Comparison of ENCODE assay signal across 15 cellular contexts in the genomic region with DNA sequence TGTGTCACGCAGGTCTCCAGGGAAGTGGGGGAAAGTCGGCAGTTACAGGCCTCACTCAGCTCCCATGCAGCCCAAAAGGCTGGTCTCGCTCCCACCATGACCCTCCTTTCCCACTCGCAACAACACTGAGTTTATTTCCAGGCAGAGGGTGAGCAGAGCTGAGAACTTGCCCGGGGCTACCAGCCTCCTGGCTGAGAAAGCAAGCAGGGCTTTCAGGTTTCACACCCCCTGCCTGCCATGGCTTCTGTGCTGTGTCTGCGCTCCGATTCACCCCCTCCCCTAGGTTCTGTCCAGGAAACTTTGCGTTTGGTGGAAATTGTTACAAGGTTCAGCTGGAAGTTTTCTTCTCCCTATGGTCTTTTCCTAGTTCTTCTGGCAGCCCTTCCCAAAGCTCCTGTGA. TPM values are rescaled to one million over a fixed set of nuclear protein-coding genes. Genes with fewer than 3 reads are reported as not detected.
A peak's percentile ranks its signal among the peaks of the same experiment; 100 is the strongest.
DNase-seq lines count a peak whose midpoint lies in the region; ATAC-seq and TF ChIP-seq lines count a peak whose summit lies in the region.
"Had no signal": no experiment of that assay in that cellular context is flagged by ENCODE, and none has a peak within 500 bp of the region (broad histone marks: within the 10 kb centered on the region; RNA-seq: fewer than 3 reads in every experiment).

No MANE protein-coding gene starts in this region.

- no peak overlapping the region for H4K8ac ChIP-seq in neuronal stem cell (ENCODE audit: low read depth, low read length)

- CTCF ChIA-PET in activated naive CD4-positive, alpha-beta T cell treated with anti-CD3 and anti-CD28 coated beads for 36 hours (lab: Charles Lee), result no interaction called here

- no peak overlapping the region for H3K23ac ChIP-seq in neuronal stem cell (ENCODE audit: low read depth, low read length, poor library complexity)

- 70 to 92% methylated on average over 2 to 8 of the region's 8 CpGs for WGBS in endodermal cell (ENCODE audit: insufficient coverage in 1 of 2, insufficient read length in 1 of 2), 2 experiments
- WGBS in neuronal stem cell (ENCODE audit: extremely low coverage in 2 of 2, insufficient read length in 2 of 2, insufficient replicate concordance in 1 of 2), 2 donors, result no CpG with 5 or more reads among the region's 8 CpGs

- H3K9me3 ChIP-seq in SK-N-MC (ENCODE audit: low read depth, low read length) (no peaks in the 10 kb centered on the region), endodermal cell (ENCODE audit: control insufficient read depth, low read length) (no peaks in the 10 kb centered on the region), neuronal stem cell (replicated peaks in 1 of 2; ENCODE audit: control insufficient read depth in 2 of 2, insufficient read depth in 1 of 2, low read depth in 1 of 2, low read length in 2 of 2) (no peaks in the 10 kb centered on the region)

- no peak overlapping the region for H2BK12ac ChIP-seq in neuronal stem cell (ENCODE audit: low read length)

- no peak overlapping the region for H2BK5ac ChIP-seq in neuronal stem cell (ENCODE audit: low read length)

- no peak overlapping the region for H3K27ac ChIP-seq in SK-N-MC
- no peak overlapping the region for H3K27ac ChIP-seq in endodermal cell (ENCODE audit: low read depth, low read length)
- H3K27ac ChIP-seq in neuronal stem cell (replicated peaks; ENCODE audit: low read length), result no peak overlapping the region
- H3K27ac ChIP-seq: 22Rv1 had no signal

- H2AK5ac ChIP-seq in neuronal stem cell (ENCODE audit: low read depth, low read length), result no peak overlapping the region

- no peak overlapping the region for H4K91ac ChIP-seq in neuronal stem cell (ENCODE audit: low read depth, low read length, poor library complexity)

- no peak overlapping the region for H3K4me2 ChIP-seq in neuronal stem cell (ENCODE audit: insufficient read depth, low read length, poor library complexity, severe bottlenecking)

- H3K4me1 Mint-ChIP-seq in activated naive CD4-positive, alpha-beta T cell treated with anti-CD3 and anti-CD28 coated beads for 36 hours (ENCODE audit: low read depth), result no peaks in the 10 kb centered on the region
- H3K4me1 Mint-ChIP-seq in endodermal cell, result peaks cover 22% of the 10 kb centered on the region
- H3K4me1 Mint-ChIP-seq: CD4-positive, CD25-positive, alpha-beta regulatory T cell had no signal

- H3K27me3 Mint-ChIP-seq in activated naive CD4-positive, alpha-beta T cell treated with anti-CD3 and anti-CD28 coated beads for 36 hours (ENCODE audit: low read depth), result no peaks in the 10 kb centered on the region
- H3K27me3 Mint-ChIP-seq in endodermal cell (ENCODE audit: insufficient read depth), result no peaks in the 10 kb centered on the region

- H3K27ac Mint-ChIP-seq in activated naive CD4-positive, alpha-beta T cell treated with anti-CD3 and anti-CD28 coated beads for 36 hours, result no peak overlapping the region
- no peak overlapping the region for H3K27ac Mint-ChIP-seq in endodermal cell
- H3K27ac Mint-ChIP-seq: CD4-positive, CD25-positive, alpha-beta regulatory T cell had no signal

- H3K4me3 ChIP-seq in SK-N-MC (no peak overlapping the region), endodermal cell (ENCODE audit: low read length) (no peak overlapping the region), neuronal stem cell (ENCODE audit: low read length in 2 of 2) (peak overlapping the region in 1 of 2 donors; percentile 15)

- H2BK120ac ChIP-seq in neuronal stem cell (ENCODE audit: low read depth, low read length), result no peak overlapping the region

- TF ChIP-seq CTCF in endodermal cell (conservative IDR thresholded peaks at IDR 0.05) (no peak), omental fat pad (IDR thresholded peaks at IDR 0.05) (no peak)

- H3K14ac ChIP-seq in neuronal stem cell (ENCODE audit: low read length), result no peak overlapping the region

- ATAC-seq in esophagus mucosa, result no peak
- ATAC-seq in omental fat pad (ENCODE audit: low FRiP score), result no peak

- H3K4ac ChIP-seq in neuronal stem cell (ENCODE audit: low read length), result no peak overlapping the region

- intact Hi-C loops in activated naive CD4-positive, alpha-beta T cell treated with anti-CD3 and anti-CD28 coated beads for 36 hours (cut with micrococcal nuclease), result no loop called here

- H3K4me3 Mint-ChIP-seq in activated naive CD4-positive, alpha-beta T cell treated with anti-CD3 and anti-CD28 coated beads for 36 hours, result peak overlapping the region; percentile 3
- H3K4me3 Mint-ChIP-seq in endodermal cell, result no peak overlapping the region
- H3K4me3 Mint-ChIP-seq: CD4-positive, CD25-positive, alpha-beta regulatory T cell had no signal

- H3K79me1 ChIP-seq in neuronal stem cell (ENCODE audit: low read depth, low read length), result no peaks in the 10 kb centered on the region

- DNase-seq in activated naive CD4-positive, alpha-beta T cell treated with anti-CD3 and anti-CD28 coated beads for 36 hours, result no peak
- DNase-seq in activated naive CD4-positive, alpha-beta T cell treated with anti-CD3 and anti-CD28 coated beads, Interleukin-2, amount 50 U/mL, for 16 hours, result no peak
- DNase-seq in SK-N-MC (ENCODE audit: low read depth, low spot score), result no peak
- DNase-seq in endodermal cell, result peak; percentile 55
- DNase-seq in neuronal stem cell (ENCODE audit: low spot score), result no peak
- DNase-seq in mucosa of gallbladder (ENCODE audit: low spot score), result no peak
- no peak for DNase-seq in omental fat pad (ENCODE audit: low spot score)
- DNase-seq: CD4-positive, CD25-positive, alpha-beta regulatory T cell had no signal

- no peaks in the 10 kb centered on the region for H3K36me3 ChIP-seq in SK-N-MC (ENCODE audit: insufficient read depth, low read length)
- no peaks in the 10 kb centered on the region for H3K36me3 ChIP-seq in endodermal cell (ENCODE audit: control insufficient read depth, insufficient read depth, low read length)
- H3K36me3 ChIP-seq in neuronal stem cell (replicated peaks in 1 of 2; ENCODE audit: control insufficient read depth in 2 of 2, insufficient read depth in 2 of 2, low read length in 2 of 2), result no peaks in the 10 kb centered on the region

- no peaks in the 10 kb centered on the region for H3K9me3 Mint-ChIP-seq in activated naive CD4-positive, alpha-beta T cell treated with anti-CD3 and anti-CD28 coated beads for 36 hours
- H3K9me3 Mint-ChIP-seq in endodermal cell, result peaks cover 6% of the 10 kb centered on the region
- H3K9me3 Mint-ChIP-seq: CD4-positive, CD25-positive, alpha-beta regulatory T cell had no signal

- H2AFZ ChIP-seq in neuronal stem cell (ENCODE audit: low read length), result no peak overlapping the region

- no peaks in the 10 kb centered on the region for H3K4me1 ChIP-seq in endodermal cell (ENCODE audit: control insufficient read depth, insufficient read depth, low read length)
- H3K4me1 ChIP-seq in neuronal stem cell (ENCODE audit: control insufficient read depth in 2 of 2, insufficient read depth in 1 of 2, low read depth in 1 of 2, low read length in 2 of 2), result peaks cover 0 to 3% of the 10 kb centered on the region in 2 donors

- no peaks in the 10 kb centered on the region for H3K27me3 ChIP-seq in endodermal cell (ENCODE audit: control insufficient read depth, insufficient read depth, low read length, poor library complexity, severe bottlenecking)
- H3K27me3 ChIP-seq in neuronal stem cell (ENCODE audit: control insufficient read depth in 3 of 3, insufficient read depth in 3 of 3, low read depth in 1 of 3, low read length in 3 of 3), result peaks cover 0 to under 1% (median 0%) of the 10 kb centered on the region in 3 experiments

- H3K9ac ChIP-seq in SK-N-MC (ENCODE audit: insufficient read length) (peak overlapping the region; percentile 15), endodermal cell (ENCODE audit: extremely low read depth, low read length, poor library complexity, severe bottlenecking) (no peak overlapping the region), neuronal stem cell (ENCODE audit: low read depth, low read length, poor library complexity) (no peak overlapping the region)

- no peaks in the 10 kb centered on the region for H3K36me3 Mint-ChIP-seq in activated naive CD4-positive, alpha-beta T cell treated with anti-CD3 and anti-CD28 coated beads for 36 hours (ENCODE audit: low read depth)
- H3K36me3 Mint-ChIP-seq in endodermal cell (ENCODE audit: low read depth), result no peaks in the 10 kb centered on the region
- H3K36me3 Mint-ChIP-seq: CD4-positive, CD25-positive, alpha-beta regulatory T cell had no signal

- H2BK15ac ChIP-seq in neuronal stem cell (ENCODE audit: low read length), result no peak overlapping the region

- peak overlapping the region; percentile 20 for H3K18ac ChIP-seq in neuronal stem cell (ENCODE audit: low read length)

RNA-seq across cellular contexts. Expression of a gene that starts 17.1 kb away (rescaled TPM):
- not detected for total RNA-seq in activated naive CD4-positive, alpha-beta T cell treated with anti-CD3 and anti-CD28 coated beads for 36 hours
- total RNA-seq in endodermal cell (not detected), esophagus mucosa (not detected), mucosa of gallbladder (not detected), omental fat pad (not detected)
- not detected for polyA plus RNA-seq in endodermal cell (2013, experiment 1 of 2)
- polyA plus RNA-seq in endodermal cell (2013, experiment 2 of 2), result not detected
- not detected for polyA plus RNA-seq in neuronal stem cell (2013, experiment 1 of 2)
- not detected for polyA plus RNA-seq in neuronal stem cell (2013, experiment 2 of 2)
- total RNA-seq: CD4-positive, CD25-positive, alpha-beta regulatory T cell; Daoy; G401; HT1080 had no signal
- polyA plus RNA-seq: BJ; CD4-positive, CD25-positive, alpha-beta regulatory T cell had no signal

RNA-seq across cellular contexts. Expression of a gene that starts 36.0 kb away (rescaled TPM):
- not detected for total RNA-seq in activated naive CD4-positive, alpha-beta T cell treated with anti-CD3 and anti-CD28 coated beads for 36 hours
- total RNA-seq in endodermal cell (not detected), esophagus mucosa (not detected), mucosa of gallbladder (not detected), omental fat pad (not detected)
- not detected for polyA plus RNA-seq in endodermal cell (2013, experiment 1 of 2)
- polyA plus RNA-seq in endodermal cell (2013, experiment 2 of 2), result not detected
- polyA plus RNA-seq in neuronal stem cell (2013, experiment 1 of 2), result not detected
- polyA plus RNA-seq in neuronal stem cell (2013, experiment 2 of 2), result not detected
- total RNA-seq: CD4-positive, CD25-positive, alpha-beta regulatory T cell; Daoy; G401; HT1080 had no signal
- polyA plus RNA-seq: BJ; CD4-positive, CD25-positive, alpha-beta regulatory T cell had no signal

RNA-seq across cellular contexts. Expression of a gene that starts 37.7 kb away (rescaled TPM):
- total RNA-seq in activated naive CD4-positive, alpha-beta T cell treated with anti-CD3 and anti-CD28 coated beads for 36 hours, result not detected
- total RNA-seq in endodermal cell (not detected), esophagus mucosa (not detected), mucosa of gallbladder (not detected), omental fat pad (not detected)
- not detected for polyA plus RNA-seq in endodermal cell (2013, experiment 1 of 2)
- polyA plus RNA-seq in endodermal cell (2013, experiment 2 of 2), result not detected
- not detected for polyA plus RNA-seq in neuronal stem cell (2013, experiment 1 of 2)
- not detected for polyA plus RNA-seq in neuronal stem cell (2013, experiment 2 of 2)
- total RNA-seq: A673; CD4-positive, CD25-positive, alpha-beta regulatory T cell; Daoy; G401; HT1080 had no signal
- polyA plus RNA-seq: BJ; CD4-positive, CD25-positive, alpha-beta regulatory T cell had no signal

RNA-seq across cellular contexts. Expression of a gene that starts 56.0 kb away (rescaled TPM):
- total RNA-seq in activated naive CD4-positive, alpha-beta T cell treated with anti-CD3 and anti-CD28 coated beads for 36 hours, result under 1 TPM; 0.10 to 0.14 TPM
- total RNA-seq in endodermal cell (not detected), esophagus mucosa (not detected), mucosa of gallbladder (not detected), omental fat pad (not detected)
- not detected for polyA plus RNA-seq in endodermal cell (2013, experiment 1 of 2)
- polyA plus RNA-seq in endodermal cell (2013, experiment 2 of 2), result not detected
- polyA plus RNA-seq in neuronal stem cell (2013, experiment 1 of 2), result not detected
- not detected for polyA plus RNA-seq in neuronal stem cell (2013, experiment 2 of 2)
- total RNA-seq: A673; CD4-positive, CD25-positive, alpha-beta regulatory T cell; Daoy; G401; HT1080 had no signal
- polyA plus RNA-seq: BJ had no signal
